17 cellular contexts compared by ENCODE assay signal in the genomic region with DNA sequence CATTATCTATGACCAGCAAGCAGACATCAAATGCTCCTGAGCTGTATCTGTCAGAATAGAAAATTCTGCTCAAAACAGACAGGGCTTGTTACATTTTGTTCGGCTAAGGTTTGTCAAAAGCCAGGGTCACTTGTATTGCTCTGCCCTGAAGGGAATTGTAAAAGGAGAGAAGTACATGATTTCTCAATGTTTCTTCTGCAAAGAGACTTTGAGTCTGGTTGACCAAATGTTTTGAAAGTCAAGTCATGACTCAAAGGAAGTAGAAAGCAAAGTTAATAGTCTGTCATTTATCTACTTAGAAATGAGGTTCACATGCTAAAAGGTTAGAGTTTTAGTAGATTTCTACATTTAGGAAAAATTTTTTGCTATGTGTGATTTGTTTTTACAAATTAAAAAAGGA.
"Had no signal": no experiment of that assay in that cellular context is flagged by ENCODE, and none has a peak within 500 bp of the region (broad histone marks: within the 10 kb centered on the region; RNA-seq: fewer than 3 reads in every experiment).

No MANE protein-coding gene starts in this region.

- H3K9me3 Mint-ChIP-seq: activated naive CD8-positive, alpha-beta T cell treated with anti-CD3 and anti-CD28 coated beads, Interleukin-2, amount 10 ng/mL, durations not matched to agents 7 days and 5 days; stimulated activated naive B cell treated with anti-CD40 and anti-IgM and Interleukin-4, amounts not matched to agents 10 μg/mL and 1 μg/mL and 100 μg/mL, for 72 hours had no signal

- H3K4me3 Mint-ChIP-seq: activated CD4-positive, alpha-beta memory T cell treated with anti-CD3 and anti-CD28 coated beads for 36 hours; activated naive CD8-positive, alpha-beta T cell treated with anti-CD3 and anti-CD28 coated beads, Interleukin-2, amount 10 ng/mL, durations not matched to agents 7 days and 5 days; activated T-cell treated with anti-CD3 and anti-CD28 coated beads, Interleukin-2, amount 50 U/mL, for 72 hours; immature natural killer cell; naive thymus-derived CD4-positive, alpha-beta T cell; stimulated activated naive B cell treated with anti-CD40 and anti-IgM and Interleukin-4, amounts not matched to agents 10 μg/mL and 1 μg/mL and 100 μg/mL, for 72 hours; T-helper 2 cell treated with Interferon-gamma antibody and Interleukin-4, amounts not matched to agents 5 μg/mL and 100 μg/mL, for 36 hours had no signal

- H3K4me1 Mint-ChIP-seq: activated naive CD8-positive, alpha-beta T cell treated with anti-CD3 and anti-CD28 coated beads, Interleukin-2, amount 10 ng/mL, durations not matched to agents 7 days and 5 days; immature natural killer cell; naive thymus-derived CD4-positive, alpha-beta T cell; stimulated activated naive B cell treated with anti-CD40 and anti-IgM and Interleukin-4, amounts not matched to agents 10 μg/mL and 1 μg/mL and 100 μg/mL, for 72 hours had no signal

- H3K27ac Mint-ChIP-seq: activated CD4-positive, alpha-beta memory T cell treated with anti-CD3 and anti-CD28 coated beads for 36 hours; activated naive CD8-positive, alpha-beta T cell treated with anti-CD3 and anti-CD28 coated beads, Interleukin-2, amount 10 ng/mL, durations not matched to agents 7 days and 5 days; activated T-cell treated with anti-CD3 and anti-CD28 coated beads, Interleukin-2, amount 50 U/mL, for 72 hours; immature natural killer cell; naive thymus-derived CD4-positive, alpha-beta T cell; stimulated activated naive B cell treated with anti-CD40 and anti-IgM and Interleukin-4, amounts not matched to agents 10 μg/mL and 1 μg/mL and 100 μg/mL, for 72 hours; T-helper 2 cell treated with Interferon-gamma antibody and Interleukin-4, amounts not matched to agents 5 μg/mL and 100 μg/mL, for 36 hours had no signal

- H3K36me3 ChIP-seq: ascending aorta, neutrophil, tibial nerve had no signal

- H3K4me1 ChIP-seq: ascending aorta had no signal

- H3K4me3 ChIP-seq: ascending aorta, coronary artery, lung, tibial nerve had no signal

- H3K36me3 Mint-ChIP-seq: activated CD4-positive, alpha-beta memory T cell treated with anti-CD3 and anti-CD28 coated beads for 36 hours; activated naive CD8-positive, alpha-beta T cell treated with anti-CD3 and anti-CD28 coated beads, Interleukin-2, amount 10 ng/mL, durations not matched to agents 7 days and 5 days; naive thymus-derived CD4-positive, alpha-beta T cell; stimulated activated naive B cell treated with anti-CD40 and anti-IgM and Interleukin-4, amounts not matched to agents 10 μg/mL and 1 μg/mL and 100 μg/mL, for 72 hours had no signal

- DNase-seq: activated CD4-positive, alpha-beta memory T cell treated with anti-CD3 and anti-CD28 coated beads for 36 hours; activated gamma-delta T cell treated with Interleukin-2 at 50 U/mL for 16 hours; activated naive CD8-positive, alpha-beta T cell treated with anti-CD3 and anti-CD28 coated beads, Interleukin-2, amount 10 ng/mL, durations not matched to agents 7 days and 5 days; activated T-cell treated with anti-CD3 and anti-CD28 coated beads, Interleukin-2, amount 50 U/mL, for 72 hours; effector memory CD4-positive, alpha-beta T cell; immature natural killer cell; left colon; naive thymus-derived CD4-positive, alpha-beta T cell; right cardiac atrium; stimulated activated naive B cell treated with anti-CD40 and anti-IgM and Interleukin-4, amounts not matched to agents 10 μg/mL and 1 μg/mL and 100 μg/mL, for 72 hours had no signal

- H3K27ac ChIP-seq: ascending aorta, coronary artery, epithelial cell of prostate, neutrophil, tibial nerve had no signal

- H3K9me3 ChIP-seq: ascending aorta, neutrophil, tibial nerve had no signal

- H3K27me3 Mint-ChIP-seq: activated CD4-positive, alpha-beta memory T cell treated with anti-CD3 and anti-CD28 coated beads for 36 hours; activated naive CD8-positive, alpha-beta T cell treated with anti-CD3 and anti-CD28 coated beads, Interleukin-2, amount 10 ng/mL, durations not matched to agents 7 days and 5 days; naive thymus-derived CD4-positive, alpha-beta T cell; stimulated activated naive B cell treated with anti-CD40 and anti-IgM and Interleukin-4, amounts not matched to agents 10 μg/mL and 1 μg/mL and 100 μg/mL, for 72 hours had no signal

- H3K27me3 ChIP-seq: ascending aorta, neutrophil, tibial nerve had no signal

- ATAC-seq: activated T-cell treated with anti-CD3 and anti-CD28 coated beads, Interleukin-2, amount 50 U/mL, for 72 hours; left colon; naive thymus-derived CD4-positive, alpha-beta T cell; right cardiac atrium; stimulated activated naive B cell treated with anti-CD40 and anti-IgM and Interleukin-4, amounts not matched to agents 10 μg/mL and 1 μg/mL and 100 μg/mL, for 72 hours had no signal
